Comparison of ENCODE assay signal across 23 cellular contexts in the genomic region with DNA sequence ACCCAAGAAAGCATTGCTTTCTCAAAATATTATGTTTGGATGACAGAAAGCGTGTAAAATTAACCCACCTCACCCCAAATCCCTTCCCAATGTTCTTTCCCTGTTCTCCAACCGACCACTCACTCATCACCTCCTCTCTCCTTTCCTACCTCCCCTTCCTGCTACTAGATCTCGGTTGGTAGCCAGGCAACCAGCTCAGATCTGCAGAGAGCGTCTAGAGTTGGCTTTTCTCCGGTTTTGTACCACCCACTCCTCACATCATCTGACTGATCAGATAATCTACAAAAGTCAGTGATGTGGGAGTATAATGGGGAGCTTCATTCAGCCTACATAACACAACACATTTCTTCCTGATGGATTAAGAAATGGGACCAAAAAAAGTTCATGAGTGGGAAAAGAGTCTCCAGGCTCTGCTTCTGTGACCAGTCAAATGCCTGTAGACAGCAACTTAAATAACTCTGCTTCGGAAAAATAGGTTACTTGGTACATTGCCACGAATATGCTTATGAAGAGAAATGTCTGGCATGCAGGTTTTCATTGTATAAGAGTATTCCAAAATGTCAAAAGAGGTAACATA.
"Had no signal": no experiment of that assay in that cellular context is flagged by ENCODE, and none has a peak within 500 bp of the region (broad histone marks: within the 10 kb centered on the region; RNA-seq: fewer than 3 reads in every experiment).

No MANE protein-coding gene starts in this region.

- ATAC-seq: body of pancreas, left ventricle myocardium superior, psoas muscle had no signal

- H3K27ac Mint-ChIP-seq: activated naive CD8-positive, alpha-beta T cell; mesothelial cell of epicardium; nephron progenitor cell had no signal

- H3K9ac ChIP-seq: parathyroid adenoma had no signal

- H3K4me1 ChIP-seq: parathyroid adenoma had no signal

- H3K4me3 ChIP-seq: body of pancreas, esophagus muscularis mucosa, psoas muscle, right atrium auricular region, smooth muscle cell, thoracic aorta had no signal

- H3K36me3 Mint-ChIP-seq: activated naive CD8-positive, alpha-beta T cell; naive B cell had no signal

- H3K36me3 ChIP-seq: esophagus muscularis mucosa, right atrium auricular region, thoracic aorta had no signal

- H3K79me2 ChIP-seq: parathyroid adenoma had no signal

- H3K9me3 Mint-ChIP-seq: mesothelial cell of epicardium, nephron progenitor cell had no signal

- H3K4me3 Mint-ChIP-seq: activated naive CD8-positive, alpha-beta T cell; mesothelial cell of epicardium; naive B cell; nephron progenitor cell had no signal

- H3K4me1 Mint-ChIP-seq: naive B cell had no signal

- H3K27me3 ChIP-seq: body of pancreas, esophagus muscularis mucosa, right atrium auricular region had no signal

- H3K27ac ChIP-seq: body of pancreas, esophagus muscularis mucosa, parathyroid adenoma, psoas muscle, right atrium auricular region, thoracic aorta had no signal

- H3K4me2 ChIP-seq: smooth muscle cell had no signal

- DNase-seq: activated CD4-positive, alpha-beta T cell treated with anti-CD3 and anti-CD28 coated beads for 48 hours; activated CD4-positive, alpha-beta T cell treated with anti-CD3 and anti-CD28 coated beads, Interleukin-2, amount 50 U/mL, for 48 hours; activated CD8-positive, alpha-beta memory T cell treated with anti-CD3 and anti-CD28 coated beads for 24 hours; activated effector memory CD4-positive, alpha-beta T cell treated with Interleukin-2 at 50 U/mL for 16 hours; activated naive CD4-positive, alpha-beta T cell treated with Interleukin-2 at 50 U/mL for 16 hours; aorta; body of pancreas; foreskin melanocyte; left ventricle myocardium superior; naive B cell; nephron progenitor cell; psoas muscle; stimulated activated CD4-positive, alpha-beta T cell treated with anti-CD3 and anti-CD28 coated beads, Interleukin-15, amount 100 ng/mL, for 24 hours; stimulated activated CD4-positive, alpha-beta T cell treated with anti-CD3 and anti-CD28 coated beads, Interleukin-2, amount 100 ng/mL, for 24 hours; stimulated activated naive CD4-positive, alpha-beta T cell; trophoblast cell had no signal

- H3K9me3 ChIP-seq: body of pancreas, esophagus muscularis mucosa, psoas muscle, right atrium auricular region, thoracic aorta had no signal

- H2AFZ ChIP-seq: parathyroid adenoma had no signal
